In the genomic region with DNA sequence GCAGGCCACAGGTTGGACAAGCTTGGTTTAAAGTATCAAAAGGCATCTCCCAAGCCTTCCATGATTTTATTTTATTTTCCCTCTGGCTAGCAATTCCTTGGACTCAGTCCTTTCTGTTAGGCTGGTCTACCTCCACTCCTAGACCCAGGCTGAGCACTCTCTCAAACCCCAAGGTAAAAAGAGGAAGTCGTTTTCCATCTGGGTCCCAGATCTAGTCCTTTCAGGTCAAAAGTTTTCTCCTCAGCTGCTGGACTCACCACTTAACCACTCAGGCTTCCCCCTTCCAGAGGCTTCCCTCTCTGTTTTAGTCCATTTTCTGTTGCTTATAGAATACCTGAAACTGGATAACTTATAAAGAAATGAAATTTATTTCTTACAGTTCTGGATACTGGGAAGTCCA, we compare ENCODE assay signal across 1 cellular context.
TF ChIP-seq lines count a peak whose summit lies in the region.

No MANE protein-coding gene starts in this region.

TF ChIP-seq in K562, 482 proteins besides CTCF, POLR2A, EP300 and RAD21 (continued from another document):
- TF ChIP-seq, protein P1, sequence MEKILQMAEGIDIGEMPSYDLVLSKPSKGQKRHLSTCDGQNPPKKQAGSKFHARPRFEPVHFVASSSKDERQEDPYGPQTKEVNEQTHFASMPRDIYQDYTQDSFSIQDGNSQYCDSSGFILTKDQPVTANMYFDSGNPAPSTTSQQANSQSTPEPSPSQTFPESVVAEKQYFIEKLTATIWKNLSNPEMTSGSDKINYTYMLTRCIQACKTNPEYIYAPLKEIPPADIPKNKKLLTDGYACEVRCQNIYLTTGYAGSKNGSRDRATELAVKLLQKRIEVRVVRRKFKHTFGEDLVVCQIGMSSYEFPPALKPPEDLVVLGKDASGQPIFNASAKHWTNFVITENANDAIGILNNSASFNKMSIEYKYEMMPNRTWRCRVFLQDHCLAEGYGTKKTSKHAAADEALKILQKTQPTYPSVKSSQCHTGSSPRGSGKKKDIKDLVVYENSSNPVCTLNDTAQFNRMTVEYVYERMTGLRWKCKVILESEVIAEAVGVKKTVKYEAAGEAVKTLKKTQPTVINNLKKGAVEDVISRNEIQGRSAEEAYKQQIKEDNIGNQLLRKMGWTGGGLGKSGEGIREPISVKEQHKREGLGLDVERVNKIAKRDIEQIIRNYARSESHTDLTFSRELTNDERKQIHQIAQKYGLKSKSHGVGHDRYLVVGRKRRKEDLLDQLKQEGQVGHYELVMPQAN (IDR thresholded peaks at IDR 0.05; ENCODE audit: borderline replicate concordance) = no peak
- TF ChIP-seq SMARCC2 (IDR thresholded peaks at IDR 0.05; ENCODE audit: low read depth) (peak; percentile 24; the same call in 1 of the 2 replicates), ARID1B (IDR thresholded peaks at IDR 0.05) (0 out of 2 replicates have a peak, but pooled peaks have one; percentile 45), TEAD2 (tag; IDR thresholded peaks at IDR 0.05) (no peak), ZNF324 (CRISPR knock-in tag; IDR thresholded peaks at IDR 0.05) (no peak), HMG20A (CRISPR knock-in tag; conservative IDR thresholded peaks at IDR 0.05) (no peak), CXXC5 (CRISPR knock-in tag; IDR thresholded peaks at IDR 0.05) (no peak), JUND (IDR thresholded peaks at IDR 0.05; ENCODE audit: borderline replicate concordance, low read depth, low read length) (peak; percentile 11; the same call in 1 of the 2 replicates), JUND (tag; IDR thresholded peaks at IDR 0.05; ENCODE audit: borderline replicate concordance, low read depth, low read length) (no peak; the same call in 2 of the 3 replicates), ZNF766 (CRISPR knock-in tag; conservative IDR thresholded peaks at IDR 0.05) (no peak), SETDB1 (IDR thresholded peaks at IDR 0.05; ENCODE audit: low read length) (no peak), HLTF (IDR thresholded peaks at IDR 0.05) (no peak)
- TF ChIP-seq, protein P2, sequence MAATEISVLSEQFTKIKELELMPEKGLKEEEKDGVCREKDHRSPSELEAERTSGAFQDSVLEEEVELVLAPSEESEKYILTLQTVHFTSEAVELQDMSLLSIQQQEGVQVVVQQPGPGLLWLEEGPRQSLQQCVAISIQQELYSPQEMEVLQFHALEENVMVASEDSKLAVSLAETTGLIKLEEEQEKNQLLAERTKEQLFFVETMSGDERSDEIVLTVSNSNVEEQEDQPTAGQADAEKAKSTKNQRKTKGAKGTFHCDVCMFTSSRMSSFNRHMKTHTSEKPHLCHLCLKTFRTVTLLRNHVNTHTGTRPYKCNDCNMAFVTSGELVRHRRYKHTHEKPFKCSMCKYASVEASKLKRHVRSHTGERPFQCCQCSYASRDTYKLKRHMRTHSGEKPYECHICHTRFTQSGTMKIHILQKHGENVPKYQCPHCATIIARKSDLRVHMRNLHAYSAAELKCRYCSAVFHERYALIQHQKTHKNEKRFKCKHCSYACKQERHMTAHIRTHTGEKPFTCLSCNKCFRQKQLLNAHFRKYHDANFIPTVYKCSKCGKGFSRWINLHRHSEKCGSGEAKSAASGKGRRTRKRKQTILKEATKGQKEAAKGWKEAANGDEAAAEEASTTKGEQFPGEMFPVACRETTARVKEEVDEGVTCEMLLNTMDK (IDR thresholded peaks at IDR 0.05; ENCODE audit: borderline replicate concordance, insufficient read depth, low read depth, low read length, poor library complexity, severe bottlenecking) = no peak
- TF ChIP-seq, protein P3, sequence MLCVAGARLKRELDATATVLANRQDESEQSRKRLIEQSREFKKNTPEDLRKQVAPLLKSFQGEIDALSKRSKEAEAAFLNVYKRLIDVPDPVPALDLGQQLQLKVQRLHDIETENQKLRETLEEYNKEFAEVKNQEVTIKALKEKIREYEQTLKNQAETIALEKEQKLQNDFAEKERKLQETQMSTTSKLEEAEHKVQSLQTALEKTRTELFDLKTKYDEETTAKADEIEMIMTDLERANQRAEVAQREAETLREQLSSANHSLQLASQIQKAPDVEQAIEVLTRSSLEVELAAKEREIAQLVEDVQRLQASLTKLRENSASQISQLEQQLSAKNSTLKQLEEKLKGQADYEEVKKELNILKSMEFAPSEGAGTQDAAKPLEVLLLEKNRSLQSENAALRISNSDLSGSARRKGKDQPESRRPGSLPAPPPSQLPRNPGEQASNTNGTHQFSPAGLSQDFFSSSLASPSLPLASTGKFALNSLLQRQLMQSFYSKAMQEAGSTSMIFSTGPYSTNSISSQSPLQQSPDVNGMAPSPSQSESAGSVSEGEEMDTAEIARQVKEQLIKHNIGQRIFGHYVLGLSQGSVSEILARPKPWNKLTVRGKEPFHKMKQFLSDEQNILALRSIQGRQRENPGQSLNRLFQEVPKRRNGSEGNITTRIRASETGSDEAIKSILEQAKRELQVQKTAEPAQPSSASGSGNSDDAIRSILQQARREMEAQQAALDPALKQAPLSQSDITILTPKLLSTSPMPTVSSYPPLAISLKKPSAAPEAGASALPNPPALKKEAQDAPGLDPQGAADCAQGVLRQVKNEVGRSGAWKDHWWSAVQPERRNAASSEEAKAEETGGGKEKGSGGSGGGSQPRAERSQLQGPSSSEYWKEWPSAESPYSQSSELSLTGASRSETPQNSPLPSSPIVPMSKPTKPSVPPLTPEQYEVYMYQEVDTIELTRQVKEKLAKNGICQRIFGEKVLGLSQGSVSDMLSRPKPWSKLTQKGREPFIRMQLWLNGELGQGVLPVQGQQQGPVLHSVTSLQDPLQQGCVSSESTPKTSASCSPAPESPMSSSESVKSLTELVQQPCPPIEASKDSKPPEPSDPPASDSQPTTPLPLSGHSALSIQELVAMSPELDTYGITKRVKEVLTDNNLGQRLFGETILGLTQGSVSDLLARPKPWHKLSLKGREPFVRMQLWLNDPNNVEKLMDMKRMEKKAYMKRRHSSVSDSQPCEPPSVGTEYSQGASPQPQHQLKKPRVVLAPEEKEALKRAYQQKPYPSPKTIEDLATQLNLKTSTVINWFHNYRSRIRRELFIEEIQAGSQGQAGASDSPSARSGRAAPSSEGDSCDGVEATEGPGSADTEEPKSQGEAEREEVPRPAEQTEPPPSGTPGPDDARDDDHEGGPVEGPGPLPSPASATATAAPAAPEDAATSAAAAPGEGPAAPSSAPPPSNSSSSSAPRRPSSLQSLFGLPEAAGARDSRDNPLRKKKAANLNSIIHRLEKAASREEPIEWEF (CRISPR knock-in tag; IDR thresholded peaks at IDR 0.05) = no peak
- TF ChIP-seq, protein P4, sequence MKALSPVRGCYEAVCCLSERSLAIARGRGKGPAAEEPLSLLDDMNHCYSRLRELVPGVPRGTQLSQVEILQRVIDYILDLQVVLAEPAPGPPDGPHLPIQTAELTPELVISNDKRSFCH (CRISPR knock-in tag; IDR thresholded peaks at IDR 0.05) = no peak
- TF ChIP-seq, protein P4 (tag; IDR thresholded peaks at IDR 0.05) = no peak
